Comparison of ENCODE assay signal across 23 cellular contexts in genomic region chr3:106401666-106402319, GRCh38.
DNase-seq lines count a peak whose midpoint lies in the region; ATAC-seq, FAIRE-seq and TF ChIP-seq lines count a peak whose summit lies in the region.
"Had no signal": no experiment of that assay in that cellular context is flagged by ENCODE, and none has a peak within 500 bp of the region (broad histone marks: within the 10 kb centered on the region; RNA-seq: fewer than 3 reads in every experiment).

No MANE protein-coding gene starts in this region.

- FAIRE-seq in endothelial cell of umbilical vein (lab: Jason Lieb, UNC): no peak
- FAIRE-seq: keratinocyte had no signal

- H3K27ac ChIP-seq in endothelial cell of umbilical vein (ENCODE audit: insufficient read depth, low read depth, low read length): no peak overlapping the region
- peak overlapping the region; percentile 54 for H3K27ac ChIP-seq in osteoblast (ENCODE audit: low read depth, low read length)
- no peak overlapping the region for H3K27ac ChIP-seq in aorta (ENCODE audit: low read depth in 1 of 2, low read length in 2 of 2)
- H3K27ac ChIP-seq: BLaER1, colonic mucosa, SJCRH30, transverse colon had no signal

- no peaks in the 10 kb centered on the region for H3K27me3 Mint-ChIP-seq in activated naive CD8-positive, alpha-beta T cell treated with anti-CD3 and anti-CD28 coated beads, Interleukin-2, amount 50 U/mL, for 24 hours
- H3K27me3 Mint-ChIP-seq: stimulated activated naive B cell treated with anti-CD40 and anti-IgM and Interleukin-4, amounts not matched to agents 10 μg/mL and 1 μg/mL and 100 μg/mL, for 72 hours had no signal

- no peak overlapping the region for H3K4me2 ChIP-seq in endothelial cell of umbilical vein (ENCODE audit: insufficient read depth, low read length)
- H3K4me2 ChIP-seq in osteoblast (ENCODE audit: insufficient read depth, low read length): no peak overlapping the region
- H3K4me2 ChIP-seq: BLaER1 had no signal

- H3K9me3 Mint-ChIP-seq in activated naive CD8-positive, alpha-beta T cell treated with anti-CD3 and anti-CD28 coated beads, Interleukin-2, amount 50 U/mL, for 24 hours: peaks cover 6% of the 10 kb centered on the region
- H3K9me3 Mint-ChIP-seq: nephron progenitor cell; stimulated activated naive B cell treated with anti-CD40 and anti-IgM and Interleukin-4, amounts not matched to agents 10 μg/mL and 1 μg/mL and 100 μg/mL, for 72 hours had no signal

- no peak overlapping the region for H3K9ac ChIP-seq in endothelial cell of umbilical vein (replicated peaks; ENCODE audit: extremely low read depth, insufficient read depth, low read length)
- H3K9ac ChIP-seq: BLaER1 had no signal

- H3K27me3 ChIP-seq in endothelial cell of umbilical vein (ENCODE audit: control insufficient read depth in 2 of 2, insufficient read depth in 2 of 2, low read length in 2 of 2) (no peaks in the 10 kb centered on the region), osteoblast (ENCODE audit: insufficient read depth, low read length) (no peaks in the 10 kb centered on the region), aorta (ENCODE audit: control insufficient read depth in 1 of 2, insufficient read depth in 2 of 2, low read length in 1 of 2) (no peaks in the 10 kb centered on the region)
- H3K27me3 ChIP-seq: BLaER1, colonic mucosa, SJCRH30, transverse colon had no signal

- H3K36me3 Mint-ChIP-seq in activated naive CD8-positive, alpha-beta T cell treated with anti-CD3 and anti-CD28 coated beads, Interleukin-2, amount 50 U/mL, for 24 hours (ENCODE audit: low read depth): no peaks in the 10 kb centered on the region
- H3K36me3 Mint-ChIP-seq: stimulated activated naive B cell treated with anti-CD40 and anti-IgM and Interleukin-4, amounts not matched to agents 10 μg/mL and 1 μg/mL and 100 μg/mL, for 72 hours had no signal

- no peak for TF ChIP-seq POLR2A in endothelial cell of umbilical vein (IDR thresholded peaks at IDR 0.05; ENCODE audit: low read depth, low read length)

- H3K4me3 Mint-ChIP-seq in activated naive CD8-positive, alpha-beta T cell treated with anti-CD3 and anti-CD28 coated beads, Interleukin-2, amount 50 U/mL, for 24 hours: no peak overlapping the region
- H3K4me3 Mint-ChIP-seq: nephron progenitor cell; stimulated activated naive B cell treated with anti-CD40 and anti-IgM and Interleukin-4, amounts not matched to agents 10 μg/mL and 1 μg/mL and 100 μg/mL, for 72 hours had no signal

- H3K36me3 ChIP-seq in endothelial cell of umbilical vein (ENCODE audit: control insufficient read depth in 2 of 2, extremely low read depth in 1 of 2, insufficient read depth in 2 of 2, low read length in 2 of 2) (no peaks in the 10 kb centered on the region), osteoblast (ENCODE audit: insufficient read depth, low read length) (no peaks in the 10 kb centered on the region), aorta (ENCODE audit: control insufficient read depth in 1 of 2, insufficient read depth in 2 of 2, low read length in 1 of 2) (no peaks in the 10 kb centered on the region)
- H3K36me3 ChIP-seq: BLaER1, colonic mucosa, SJCRH30, transverse colon had no signal

- no peaks in the 10 kb centered on the region for H4K20me1 ChIP-seq in endothelial cell of umbilical vein (replicated peaks; ENCODE audit: control insufficient read depth, extremely low read depth, insufficient read depth, low read length)
- H4K20me1 ChIP-seq in osteoblast (ENCODE audit: insufficient read depth, low read length): no peaks in the 10 kb centered on the region
- H4K20me1 ChIP-seq: BLaER1 had no signal

- H2AFZ ChIP-seq in endothelial cell of umbilical vein (ENCODE audit: low read depth, low read length) (no peak overlapping the region), osteoblast (ENCODE audit: low read length) (no peak overlapping the region)

- dilution Hi-C loops in endothelial cell of umbilical vein (cut with MboI; ENCODE audit: extremely low pct_ligation_motif_present, low sequenced_read_pairs): no loop called here

- no peak overlapping the region for H3K27ac Mint-ChIP-seq in activated naive CD8-positive, alpha-beta T cell treated with anti-CD3 and anti-CD28 coated beads, Interleukin-2, amount 50 U/mL, for 24 hours
- H3K27ac Mint-ChIP-seq: nephron progenitor cell; stimulated activated naive B cell treated with anti-CD40 and anti-IgM and Interleukin-4, amounts not matched to agents 10 μg/mL and 1 μg/mL and 100 μg/mL, for 72 hours had no signal

- CTCF ChIA-PET in endothelial cell of umbilical vein (lab: Charles Lee): no interaction called here

- H3K4me1 ChIP-seq in endothelial cell of umbilical vein (ENCODE audit: control insufficient read depth, extremely low read depth, insufficient read depth, low read length): no peaks in the 10 kb centered on the region
- H3K4me1 ChIP-seq in osteoblast (ENCODE audit: insufficient read depth, low read length): peaks cover 7% of the 10 kb centered on the region
- no peaks in the 10 kb centered on the region for H3K4me1 ChIP-seq in aorta (ENCODE audit: control insufficient read depth in 1 of 2, insufficient read depth in 2 of 2, low read length in 2 of 2)
- H3K4me1 ChIP-seq: BLaER1, colonic mucosa, transverse colon had no signal

- no peaks in the 10 kb centered on the region for H3K9me1 ChIP-seq in endothelial cell of umbilical vein (replicated peaks; ENCODE audit: control insufficient read depth, extremely low read depth, insufficient read depth, low read length)

- no peak overlapping the region for H3K4me3 ChIP-seq in endothelial cell of umbilical vein (replicated peaks in 1 of 3; ENCODE audit: insufficient read depth in 1 of 3, low read depth in 1 of 3, low read length in 3 of 3)
- no peak overlapping the region for H3K4me3 ChIP-seq in osteoblast (ENCODE audit: insufficient read depth, low read length)
- no peak overlapping the region for H3K4me3 ChIP-seq in aorta (ENCODE audit: low read length in 2 of 2)
- H3K4me3 ChIP-seq: BLaER1, colonic mucosa, SJCRH30, transverse colon had no signal

- no peaks in the 10 kb centered on the region for H3K9me3 ChIP-seq in endothelial cell of umbilical vein (replicated peaks; ENCODE audit: control insufficient read depth, insufficient read depth, low read length)
- H3K9me3 ChIP-seq in osteoblast (ENCODE audit: low read depth, low read length): no peaks in the 10 kb centered on the region
- no peaks in the 10 kb centered on the region for H3K9me3 ChIP-seq in aorta (ENCODE audit: control insufficient read depth, low read length)
- H3K9me3 ChIP-seq: BLaER1, colonic mucosa, SJCRH30, transverse colon had no signal

- no peaks in the 10 kb centered on the region for H3K79me2 ChIP-seq in endothelial cell of umbilical vein (ENCODE audit: control insufficient read depth, insufficient read depth, low read length)
- no peaks in the 10 kb centered on the region for H3K79me2 ChIP-seq in osteoblast (ENCODE audit: insufficient read depth, low read length)

- H3K4me1 Mint-ChIP-seq in activated naive CD8-positive, alpha-beta T cell treated with anti-CD3 and anti-CD28 coated beads, Interleukin-2, amount 50 U/mL, for 24 hours: peaks cover 9% of the 10 kb centered on the region

- intact Hi-C loops in endothelial cell of umbilical vein (cut with micrococcal nuclease): no loop called here
- intact Hi-C loops in aorta (cut with DNase I): no loop called here

- DNase-seq in GM03348 (ENCODE audit: low spot score) (peak; percentile 9), NCI-H69 (lab: John Stamatoyannopoulos, UW) (peak; percentile 60), endothelial cell of umbilical vein (ENCODE audit: low read depth, low spot score) (peak; percentile 24), osteoblast (ENCODE audit: insufficient read length, low spot score, missing footprints) (no peak), NCI-H1930 (lab: John Stamatoyannopoulos, UW) (no peak), aorta (no peak)
- no peak for DNase-seq in stimulated activated CD4-positive, alpha-beta T cell treated with anti-CD3 and anti-CD28 coated beads, Interleukin-15, amount 100 ng/mL, for 24 hours
- DNase-seq in activated naive CD8-positive, alpha-beta T cell treated with anti-CD3 and anti-CD28 coated beads, Interleukin-2, amount 50 U/mL, for 24 hours: no peak
- DNase-seq: colonic mucosa; head of caudate nucleus; mesendoderm; NCI-H2029; NCI-H524 treated with DMSO at 0.1 percent for 48 hours; nephron progenitor cell; OCI-M1; SJCRH30; stimulated activated CD4-positive, alpha-beta T cell treated with anti-CD3 and anti-CD28 coated beads, Interleukin-12 subunit alpha, Interleukin-12 subunit beta, amount 100 ng/mL, for 4 hours; stimulated activated naive B cell treated with anti-CD40 and anti-IgM and Interleukin-4, amounts not matched to agents 10 μg/mL and 1 μg/mL and 100 μg/mL, for 72 hours; transverse colon had no signal

- TF ChIP-seq CTCF in endothelial cell of umbilical vein (IDR thresholded peaks at IDR 0.05; ENCODE audit: extremely low read depth in 1 of 2, insufficient read depth in 1 of 2, low read depth in 1 of 2, low read length in 2 of 2): no peak
- no peak for TF ChIP-seq CTCF in osteoblast (IDR thresholded peaks at IDR 0.05; ENCODE audit: extremely low read depth, low read depth, low read length)

- no peak for ATAC-seq in activated naive CD8-positive, alpha-beta T cell treated with anti-CD3 and anti-CD28 coated beads, Interleukin-2, amount 50 U/mL, for 24 hours
- no peak for ATAC-seq in aorta (ENCODE audit: low FRiP score)
- ATAC-seq: activated CD4-positive, CD25-positive, alpha-beta regulatory T cell treated with anti-CD3 and anti-CD28 coated beads, Interleukin-2, amount 50 U/mL, for 24 hours; HCT116; stimulated activated naive B cell treated with anti-CD40 and anti-IgM and Interleukin-4, amounts not matched to agents 10 μg/mL and 1 μg/mL and 100 μg/mL, for 72 hours had no signal

- POLR2A ChIA-PET in endothelial cell of umbilical vein (lab: Charles Lee): no interaction called here

- no TSS peak for BruUV-seq in endothelial cell of umbilical vein (replicated peaks; lab: Mats Ljungman, UMichigan)

TF ChIP-seq in endothelial cell of umbilical vein, 7 proteins besides CTCF, POLR2A, EP300 and RAD21:
- no peak for TF ChIP-seq FOS (IDR thresholded peaks at IDR 0.05; ENCODE audit: borderline replicate concordance, insufficient read depth, low read length)
- TF ChIP-seq JUN (IDR thresholded peaks at IDR 0.05; ENCODE audit: borderline replicate concordance, insufficient read depth, insufficient read length, low read depth): no peak
- TF ChIP-seq GATA2 (IDR thresholded peaks at IDR 0.05; ENCODE audit: insufficient read depth, insufficient read length, low read depth, low read length): no peak
- TF ChIP-seq EZH2 (IDR thresholded peaks at IDR 0.05; ENCODE audit: borderline replicate concordance, low read depth, low read length, severe bottlenecking): no peak
- TF ChIP-seq MYC (IDR thresholded peaks at IDR 0.05; ENCODE audit: low read depth, low read length): no peak
- TF ChIP-seq MAX (IDR thresholded peaks at IDR 0.05; ENCODE audit: insufficient read depth, insufficient read length): no peak
- TF ChIP-seq POLR2AphosphoS5 (IDR thresholded peaks at IDR 0.05; ENCODE audit: insufficient read depth, low read depth, low read length): no peak

Comparison
In these comparisons a context has a peak if more than half of its experiments do, and no peak if none do; other contexts are left out.
1. DNase-seq: peak in GM03348 (single experiment), NCI-H69 (single experiment) and endothelial cell of umbilical vein (single experiment); none in osteoblast (single experiment), stimulated activated CD4-positive, alpha-beta T cell treated with anti-CD3 and anti-CD28 coated beads, Interleukin-15, amount 100 ng/mL, for 24 hours (single experiment), NCI-H1930 (0 of 2), activated naive CD8-positive, alpha-beta T cell treated with anti-CD3 and anti-CD28 coated beads, Interleukin-2, amount 50 U/mL, for 24 hours (single experiment) and aorta (0 of 2).